17 cellular contexts compared by ENCODE assay signal in genomic region chr19:13812544-13812943, GRCh38. TPM values are rescaled to one million over a fixed set of nuclear protein-coding genes. Genes with fewer than 3 reads are reported as not detected.
DNase-seq lines count a peak whose midpoint lies in the region; ATAC-seq, FAIRE-seq and TF ChIP-seq lines count a peak whose summit lies in the region.
"Had no signal": no experiment of that assay in that cellular context is flagged by ENCODE, and none has a peak within 500 bp of the region (broad histone marks: within the 10 kb centered on the region; RNA-seq: fewer than 3 reads in every experiment).

No MANE protein-coding gene starts in this region.

- peaks cover 14% of the 10 kb centered on the region for H3K36me3 Mint-ChIP-seq in activated T-helper 1 cell treated with anti-CD3 and anti-CD28 coated beads, Interleukin-12 subunit alpha, Interleukin-12 subunit beta, Interleukin-2, Interleukin-4 antibody, amounts not matched to agents 30 ng/mL and 10 ng/mL and 1 ng/mL, durations not matched to agents 14 hours and 24 hours and 36 hours (ENCODE audit: low read depth)

- H3K4me3 ChIP-seq in HCT116 (replicated peaks in 1 of 2; ENCODE audit: low read depth in 1 of 2, low read length in 2 of 2) = no peak overlapping the region
- H3K4me3 ChIP-seq in K562 = no peak overlapping the region
- H3K4me3 ChIP-seq in osteoblast (ENCODE audit: insufficient read depth, low read length) = no peak overlapping the region
- H3K4me3 ChIP-seq: HAP-1 had no signal

- H3K27me3 Mint-ChIP-seq in activated T-helper 1 cell treated with anti-CD3 and anti-CD28 coated beads, Interleukin-12 subunit alpha, Interleukin-12 subunit beta, Interleukin-2, Interleukin-4 antibody, amounts not matched to agents 30 ng/mL and 10 ng/mL and 1 ng/mL, durations not matched to agents 14 hours and 24 hours and 36 hours (ENCODE audit: insufficient read depth) = no peaks in the 10 kb centered on the region
- H3K27me3 Mint-ChIP-seq: CD4-positive, alpha-beta memory T cell had no signal

- no peaks in the 10 kb centered on the region for H3K9me1 ChIP-seq in K562 (ENCODE audit: control insufficient read depth, insufficient read depth, low read length)

- RAD21 ChIA-PET in HCT116 (lab: Charles Lee; ENCODE audit: low non-redundant PET in 1 of 2, low total read pairs in 2 of 2, uncharacterized antibody in 2 of 2, unreplicated experiment in 2 of 2) = no interaction called here

- TF ChIP-seq CTCF in HCT116 (IDR thresholded peaks at IDR 0.05 in 2 of 3, conservative IDR thresholded peaks at IDR 0.05 in 1 of 3; ENCODE audit: borderline replicate concordance in 1 of 3, insufficient read depth in 1 of 3, low read depth in 2 of 3, low read length in 2 of 3) (no peak), K562 (IDR thresholded peaks at IDR 0.05 in 2 of 3, conservative IDR thresholded peaks at IDR 0.05 in 1 of 3; ENCODE audit: insufficient read depth in 2 of 3, low read depth in 1 of 3, low read length in 3 of 3) (no peak), osteoblast (IDR thresholded peaks at IDR 0.05; ENCODE audit: extremely low read depth, low read depth, low read length) (no peak)

- POLR2A ChIA-PET in HCT116 (lab: Charles Lee) (no interaction called here), K562 (lab: Yijun Ruan, JAX) (interaction anchor here (0.6 kb wide), 2 partner anchors 466 to 1859 kb away, joined by 3 to 5 read pairs; no protein-coding TSS in a partner anchor)

- no peak overlapping the region for H3K4me3 Mint-ChIP-seq in activated T-helper 1 cell treated with anti-CD3 and anti-CD28 coated beads, Interleukin-12 subunit alpha, Interleukin-12 subunit beta, Interleukin-2, Interleukin-4 antibody, amounts not matched to agents 30 ng/mL and 10 ng/mL and 1 ng/mL, durations not matched to agents 14 hours and 24 hours and 36 hours
- H3K4me3 Mint-ChIP-seq: CD4-positive, alpha-beta memory T cell had no signal

- H3K27ac Mint-ChIP-seq in activated T-helper 1 cell treated with anti-CD3 and anti-CD28 coated beads, Interleukin-12 subunit alpha, Interleukin-12 subunit beta, Interleukin-2, Interleukin-4 antibody, amounts not matched to agents 30 ng/mL and 10 ng/mL and 1 ng/mL, durations not matched to agents 14 hours and 24 hours and 36 hours = no peak overlapping the region

- DNase-seq in HCT116 (ENCODE audit: low read depth, low spot score) (no peak), HTR-8/SVneo (ENCODE audit: insufficient read length, low spot score) (no peak), K562 (ENCODE audit: extremely low read depth in 1 of 4, low spot score in 3 of 4) (no peak), osteoblast (ENCODE audit: insufficient read length, low spot score, missing footprints) (peak; percentile 50), superior temporal gyrus (ENCODE audit: extremely low spot score) (no peak)
- DNase-seq in activated T-helper 1 cell treated with anti-CD3 and anti-CD28 coated beads, Interleukin-12 subunit alpha, Interleukin-12 subunit beta, Interleukin-2, Interleukin-4 antibody, amounts not matched to agents 30 ng/mL and 10 ng/mL and 1 ng/mL, durations not matched to agents 14 hours and 24 hours and 36 hours (ENCODE audit: low spot score) = no peak
- DNase-seq: C1 segment of cervical spinal cord; Caco-2; CD4-positive, alpha-beta memory T cell; DMS153; DND-41; GOT3 had no signal

- FAIRE-seq in HTR-8/SVneo (lab: Jason Lieb, UNC) (peak; percentile 13), K562 (lab: Jason Lieb, UNC) (no peak)
- FAIRE-seq: G401.6, GM12892, GM19239, H54 had no signal

- H3K36me3 ChIP-seq in HCT116 (ENCODE audit: control insufficient read depth in 1 of 2, insufficient read depth in 2 of 2, low read length in 2 of 2) (peaks cover 3 to 9% of the 10 kb centered on the region in 2 experiments; a peak in 2 of 4 replicates), K562 (ENCODE audit: control insufficient read depth, insufficient read depth, low read length) (no peaks in the 10 kb centered on the region), osteoblast (ENCODE audit: insufficient read depth, low read length) (peaks cover 51% of the 10 kb centered on the region)
- H3K36me3 ChIP-seq: HAP-1 had no signal

- no peaks in the 10 kb centered on the region for H3K4me1 Mint-ChIP-seq in activated T-helper 1 cell treated with anti-CD3 and anti-CD28 coated beads, Interleukin-12 subunit alpha, Interleukin-12 subunit beta, Interleukin-2, Interleukin-4 antibody, amounts not matched to agents 30 ng/mL and 10 ng/mL and 1 ng/mL, durations not matched to agents 14 hours and 24 hours and 36 hours (ENCODE audit: low read depth)

- TF ChIP-seq POLR2A in HCT116 (IDR thresholded peaks at IDR 0.05; ENCODE audit: borderline replicate concordance, extremely low read depth, insufficient read depth, insufficient read length) (no peak), K562 (conservative IDR thresholded peaks at IDR 0.05) (no peak)

- H3K9ac ChIP-seq in HCT116 (ENCODE audit: low read length) (no peak overlapping the region), K562 (ENCODE audit: insufficient read depth in 1 of 2, low read depth in 2 of 2, low read length in 2 of 2) (peak overlapping the region in 1 of 2 experiments; percentile 3; a peak in 1 of 4 replicates)

- no TSS peak for BruUV-seq in HCT116 (replicated peaks; lab: Mats Ljungman, UMichigan)
- BruUV-seq in K562 (replicated peaks; lab: Mats Ljungman, UMichigan) = no TSS peak

- CTCF ChIA-PET in HCT116 (lab: Charles Lee) = interaction anchor here (1.0 kb wide), 1 partner anchor 50 kb away, joined by 3 read pairs; no protein-coding TSS in a partner anchor
- CTCF ChIA-PET in K562 (lab: Yijun Ruan, JAX; ENCODE audit: low intra/inter-chr PET ratio) = no interaction called here

- ATAC-seq in HCT116 (no peak), K562 (no peak)

- intact Hi-C loops in HCT116 (cut with micrococcal nuclease) = no loop called here
- intact Hi-C loops in K562 (cut with micrococcal nuclease) = no loop called here
- intact Hi-C loops in activated T-helper 1 cell treated with anti-CD3 and anti-CD28 coated beads, Interleukin-12 subunit alpha, Interleukin-12 subunit beta, Interleukin-2, Interleukin-4 antibody, amounts not matched to agents 30 ng/mL and 10 ng/mL and 1 ng/mL, durations not matched to agents 14 hours and 24 hours and 36 hours (cut with micrococcal nuclease) = no loop called here

- WGBS in K562 (ENCODE audit: insufficient coverage, low coverage, missing lambda C conversion rate) = 28% methylated on average over 8 of the region's 11 CpGs

- H3K27ac ChIP-seq in HCT116 (ENCODE audit: low read depth, low read length) (no peak overlapping the region), K562 (ENCODE audit: extremely low read depth, low read depth, low read length) (no peak overlapping the region), osteoblast (ENCODE audit: low read depth, low read length) (no peak overlapping the region)

- H3K79me2 ChIP-seq in HCT116 (ENCODE audit: insufficient read depth, low read length) (no peaks in the 10 kb centered on the region), K562 (ENCODE audit: control insufficient read depth, insufficient read depth, low read length) (no peaks in the 10 kb centered on the region), osteoblast (ENCODE audit: insufficient read depth, low read length) (no peaks in the 10 kb centered on the region)

- H3K27me3 ChIP-seq in HCT116 (ENCODE audit: insufficient read depth, low read length) (no peaks in the 10 kb centered on the region), K562 (ENCODE audit: control insufficient read depth in 2 of 2, insufficient read depth in 2 of 2, low read length in 2 of 2) (no peaks in the 10 kb centered on the region), osteoblast (ENCODE audit: insufficient read depth, low read length) (no peaks in the 10 kb centered on the region)

- H4K20me1 ChIP-seq in HCT116 (ENCODE audit: insufficient read depth) = no peaks in the 10 kb centered on the region
- no peaks in the 10 kb centered on the region for H4K20me1 ChIP-seq in K562 (replicated peaks; ENCODE audit: control insufficient read depth, insufficient read depth, low read length)
- no peaks in the 10 kb centered on the region for H4K20me1 ChIP-seq in osteoblast (ENCODE audit: insufficient read depth, low read length)

- no peaks in the 10 kb centered on the region for H3K9me3 Mint-ChIP-seq in activated T-helper 1 cell treated with anti-CD3 and anti-CD28 coated beads, Interleukin-12 subunit alpha, Interleukin-12 subunit beta, Interleukin-2, Interleukin-4 antibody, amounts not matched to agents 30 ng/mL and 10 ng/mL and 1 ng/mL, durations not matched to agents 14 hours and 24 hours and 36 hours
- H3K9me3 Mint-ChIP-seq: CD4-positive, alpha-beta memory T cell had no signal

- no peaks in the 10 kb centered on the region for H3K9me2 ChIP-seq in HCT116 (ENCODE audit: insufficient read depth)

- TF ChIP-seq EP300 in K562 (IDR thresholded peaks at IDR 0.05; ENCODE audit: low read length) = no peak

- 0 out of 2 replicates have a peak overlapping the region, but pooled peaks have one; percentile 12 for H3K4me2 ChIP-seq in HCT116 (ENCODE audit: low read length)
- H3K4me2 ChIP-seq in K562 (ENCODE audit: insufficient read depth, low read length) = no peak overlapping the region
- H3K4me2 ChIP-seq in osteoblast (ENCODE audit: insufficient read depth, low read length) = no peak overlapping the region

- H3K9me3 ChIP-seq in HCT116 (ENCODE audit: control insufficient read depth in 1 of 2, insufficient read depth in 1 of 2, low read depth in 1 of 2, low read length in 2 of 2) = no peaks in the 10 kb centered on the region
- no peaks in the 10 kb centered on the region for H3K9me3 ChIP-seq in K562 (replicated peaks; ENCODE audit: control insufficient read depth, insufficient read depth, low read depth, low read length)
- no peaks in the 10 kb centered on the region for H3K9me3 ChIP-seq in osteoblast (ENCODE audit: low read depth, low read length)
- H3K9me3 ChIP-seq: Caco-2, HAP-1 had no signal

- in situ Hi-C loops in K562 (cut with MboI) = no loop called here

- H3K4me1 ChIP-seq in HCT116 (ENCODE audit: control insufficient read depth in 1 of 2, insufficient read depth in 2 of 2, low read length in 2 of 2) (peaks cover 3 to 9% of the 10 kb centered on the region in 2 experiments; a peak in 3 of 4 replicates), K562 (replicated peaks in 1 of 2; ENCODE audit: control insufficient read depth in 2 of 2, insufficient read depth in 2 of 2, low read length in 2 of 2) (peaks cover 0 to 25% of the 10 kb centered on the region in 2 experiments; a peak in 3 of 5 replicates), osteoblast (ENCODE audit: insufficient read depth, low read length) (no peaks in the 10 kb centered on the region)
- H3K4me1 ChIP-seq: Caco-2, HAP-1 had no signal

- no peak overlapping the region for H2AFZ ChIP-seq in HCT116 (ENCODE audit: low read depth, low read length, poor library complexity, severe bottlenecking)
- no peak overlapping the region for H2AFZ ChIP-seq in K562 (ENCODE audit: low read depth, low read length)
- no peak overlapping the region for H2AFZ ChIP-seq in osteoblast (ENCODE audit: low read length)

- no peak for TF ChIP-seq RAD21 in HCT116 (IDR thresholded peaks at IDR 0.05; ENCODE audit: low read depth)
- no peak for TF ChIP-seq RAD21 in K562 (CRISPR knock-in tag; conservative IDR thresholded peaks at IDR 0.05 in 1 of 2, IDR thresholded peaks at IDR 0.05 in 1 of 2)

RNA-seq across cellular contexts. Expression of gene ZSWIM4, which starts 17.3 kb away (rescaled TPM):
- total RNA-seq in HCT116 (2021; ENCODE audit: unreplicated experiment) = 9.8 TPM
- polyA plus RNA-seq in HCT116 (2012) = 5.4 and 6.1 TPM in 2 replicates
- total RNA-seq in K562 (2011; cell fraction: chromatin; rRNA removed; ENCODE audit: low replicate concordance) = 1.5 and 4.2 TPM in 2 replicates
- 3.5 and 3.7 TPM in 2 replicates for total RNA-seq in K562 (2011; cell fraction: nucleolus; rRNA removed)
- 1.9 and 2.8 TPM in 2 replicates for total RNA-seq in K562 (2011; cell fraction: nucleoplasm; rRNA removed)
- 1.0 and 1.3 TPM in 2 replicates for total RNA-seq in K562 (2014; rRNA removed)
- total RNA-seq in K562 (2014; rRNA removed; fragmentation: Illumina TruSeq; extraction: Trizol) = 0.22 and 0.25 TPM in 2 replicates
- total RNA-seq in K562 (2015; rRNA removed; fragmentation: Illumina TruSeq; extraction: Trizol) = 0.25 and 0.57 TPM in 2 replicates
- total RNA-seq in K562 (2021) = 3.5 and 3.7 TPM in 2 replicates
- 0.67 and 1.0 TPM in 2 replicates for polyA plus RNA-seq in K562 (2011; rRNA removed)
- polyA plus RNA-seq in K562 (2011; cell fraction: cytosol; rRNA removed) = 0.81 and 2.0 TPM in 2 replicates
- 1.5 and 4.5 TPM in 2 replicates for polyA plus RNA-seq in K562 (2011; cell fraction: nucleus; rRNA removed)
- 1.3 and 3.5 TPM in 2 replicates for polyA plus RNA-seq in K562 (2012)
- 0.79 and 1.7 TPM in 2 replicates for polyA plus RNA-seq in K562 (2014; fragmentation: Illumina TruSeq; extraction: Trizol)
- not detected for polyA plus RNA-seq in K562 (2014; fragmentation: Nextera tagmentation; extraction: Ambion mirVana)
- 1.1 and 2.1 TPM in 2 replicates for polyA plus RNA-seq in K562 (2014; rRNA removed)
- polyA minus RNA-seq in K562 (2011; rRNA and poly(A)+ RNA removed) = 0.54 and 0.98 TPM in 2 replicates
- polyA minus RNA-seq in K562 (2011; cell fraction: cytosol; rRNA and poly(A)+ RNA removed) = 3.0 and 5.0 TPM in 2 replicates
- 1.5 and 1.7 TPM in 2 replicates for polyA minus RNA-seq in K562 (2011; cell fraction: nucleus; rRNA and poly(A)+ RNA removed)
- 6.8 and 9.0 TPM in 2 replicates for total RNA-seq in osteoblast
- 7.6 and 7.9 TPM in 2 replicates for total RNA-seq in activated T-helper 1 cell treated with anti-CD3 and anti-CD28 coated beads, Interleukin-12 subunit alpha, Interleukin-12 subunit beta, Interleukin-2, Interleukin-4 antibody, amounts not matched to agents 30 ng/mL and 10 ng/mL and 1 ng/mL, durations not matched to agents 14 hours and 24 hours and 36 hours

RNA-seq across cellular contexts. Expression of gene C19orf53, which starts 38.3 kb away (rescaled TPM):
- total RNA-seq in HCT116 (2021; ENCODE audit: unreplicated experiment) (115 TPM), K562 (2014; rRNA removed) (164 and 284 TPM in 2 replicates), K562 (2014; rRNA removed; fragmentation: Illumina TruSeq; extraction: Trizol) (63.0 and 98.5 TPM in 2 replicates), K562 (2015; rRNA removed; fragmentation: Illumina TruSeq; extraction: Trizol) (115 and 130 TPM in 2 replicates), K562 (2021) (95.9 and 109 TPM in 2 replicates), osteoblast (33.3 and 34.8 TPM in 2 replicates)
- polyA plus RNA-seq in HCT116 (2012) = 217 and 237 TPM in 2 replicates
- total RNA-seq in K562 (2011; cell fraction: chromatin; rRNA removed; ENCODE audit: low replicate concordance) = 16.1 and 36.9 TPM in 2 replicates
- total RNA-seq in K562 (2011; cell fraction: nucleolus; rRNA removed) = 41.2 and 47.9 TPM in 2 replicates
- 32.6 and 42.2 TPM in 2 replicates for total RNA-seq in K562 (2011; cell fraction: nucleoplasm; rRNA removed)
- polyA plus RNA-seq in K562 (2011; rRNA removed) (151 and 169 TPM in 2 replicates), K562 (2014; fragmentation: Illumina TruSeq; extraction: Trizol) (205 and 214 TPM in 2 replicates), K562 (2014; fragmentation: Nextera tagmentation; extraction: Ambion mirVana) (100 to 1,000 TPM; 416 to 441 TPM), K562 (2014; rRNA removed) (197 and 206 TPM in 2 replicates)
- polyA plus RNA-seq in K562 (2011; cell fraction: cytosol; rRNA removed) = 153 and 227 TPM in 2 replicates
- polyA plus RNA-seq in K562 (2011; cell fraction: nucleus; rRNA removed) = 87.2 and 100 TPM in 2 replicates
- polyA plus RNA-seq in K562 (2012) = 146 and 190 TPM in 2 replicates
- 24.1 and 41.5 TPM in 2 replicates for polyA minus RNA-seq in K562 (2011; rRNA and poly(A)+ RNA removed)
- 58.9 and 66.1 TPM in 2 replicates for polyA minus RNA-seq in K562 (2011; cell fraction: cytosol; rRNA and poly(A)+ RNA removed)
- 14.9 and 21.1 TPM in 2 replicates for polyA minus RNA-seq in K562 (2011; cell fraction: nucleus; rRNA and poly(A)+ RNA removed)
- total RNA-seq in activated T-helper 1 cell treated with anti-CD3 and anti-CD28 coated beads, Interleukin-12 subunit alpha, Interleukin-12 subunit beta, Interleukin-2, Interleukin-4 antibody, amounts not matched to agents 30 ng/mL and 10 ng/mL and 1 ng/mL, durations not matched to agents 14 hours and 24 hours and 36 hours = 158 and 162 TPM in 2 replicates

RNA-seq across cellular contexts. Expression of gene MRI1, which starts 48.2 kb away (rescaled TPM):
- total RNA-seq in HCT116 (2021; ENCODE audit: unreplicated experiment) (19.6 TPM), K562 (2014; rRNA removed) (57.4 and 68.7 TPM in 2 replicates), K562 (2014; rRNA removed; fragmentation: Illumina TruSeq; extraction: Trizol) (13.3 and 15.8 TPM in 2 replicates), K562 (2015; rRNA removed; fragmentation: Illumina TruSeq; extraction: Trizol) (30.9 and 31.6 TPM in 2 replicates), K562 (2021) (45.8 and 47.3 TPM in 2 replicates), osteoblast (33.7 and 35.4 TPM in 2 replicates)
- polyA plus RNA-seq in HCT116 (2012) = 11.1 and 13.1 TPM in 2 replicates
- total RNA-seq in K562 (2011; cell fraction: chromatin; rRNA removed; ENCODE audit: low replicate concordance) = 17.4 and 51.8 TPM in 2 replicates
- total RNA-seq in K562 (2011; cell fraction: nucleolus; rRNA removed) = 53.4 and 56.5 TPM in 2 replicates
- 27.6 and 32.3 TPM in 2 replicates for total RNA-seq in K562 (2011; cell fraction: nucleoplasm; rRNA removed)
- polyA plus RNA-seq in K562 (2011; rRNA removed) (19.3 and 27.7 TPM in 2 replicates), K562 (2014; fragmentation: Illumina TruSeq; extraction: Trizol) (28.2 and 30.0 TPM in 2 replicates), K562 (2014; fragmentation: Nextera tagmentation; extraction: Ambion mirVana) (1 to 10 TPM; 5.5 to 6.5 TPM), K562 (2014; rRNA removed) (34.7 and 43.0 TPM in 2 replicates)
- 29.0 and 63.4 TPM in 2 replicates for polyA plus RNA-seq in K562 (2011; cell fraction: cytosol; rRNA removed)
- polyA plus RNA-seq in K562 (2011; cell fraction: nucleus; rRNA removed) = 98.1 and 179 TPM in 2 replicates
- polyA plus RNA-seq in K562 (2012) = 24.2 and 27.5 TPM in 2 replicates
- polyA minus RNA-seq in K562 (2011; rRNA and poly(A)+ RNA removed) = 10.9 and 14.8 TPM in 2 replicates
- polyA minus RNA-seq in K562 (2011; cell fraction: cytosol; rRNA and poly(A)+ RNA removed) = 27.6 and 28.3 TPM in 2 replicates
- polyA minus RNA-seq in K562 (2011; cell fraction: nucleus; rRNA and poly(A)+ RNA removed) = 23.2 and 23.7 TPM in 2 replicates
- 43.3 and 46.5 TPM in 2 replicates for total RNA-seq in activated T-helper 1 cell treated with anti-CD3 and anti-CD28 coated beads, Interleukin-12 subunit alpha, Interleukin-12 subunit beta, Interleukin-2, Interleukin-4 antibody, amounts not matched to agents 30 ng/mL and 10 ng/mL and 1 ng/mL, durations not matched to agents 14 hours and 24 hours and 36 hours
